ENCODE assay signal across 19 cellular contexts in genomic region chr4:24704152-24704551, GRCh38.
"Had no signal": no experiment of that assay in that cellular context is flagged by ENCODE, and none has a peak within 500 bp of the region (broad histone marks: within the 10 kb centered on the region; RNA-seq: fewer than 3 reads in every experiment).

No MANE protein-coding gene starts in this region.

- DNase-seq: activated CD4-positive, alpha-beta T cell treated with anti-CD3 and anti-CD28 coated beads for 1 hour; activated CD4-positive, alpha-beta T cell treated with anti-CD3 and anti-CD28 coated beads, Interleukin-2, amount 50 U/mL, for 1 hour; activated CD8-positive, alpha-beta T cell treated with anti-CD3 and anti-CD28 coated beads, Interleukin-2, amount 10 ng/mL, durations not matched to agents 7 days and 5 days; activated gamma-delta T cell treated with Interleukin-2 at 50 U/mL for 16 hours; aorta; effector memory CD8-positive, alpha-beta T cell; esophagus squamous epithelium; gastrocnemius medialis; hypothalamus; naive thymus-derived CD8-positive, alpha-beta T cell; pancreas; right lobe of liver; small intestine; stimulated activated CD4-positive, alpha-beta T cell treated with anti-CD3 and anti-CD28 coated beads, Interleukin-2, amount 100 ng/mL, for 24 hours; stomach; T-cell; trophoblast cell had no signal

- ATAC-seq: activated CD8-positive, alpha-beta T cell treated with anti-CD3 and anti-CD28 coated beads, Interleukin-2, amount 10 ng/mL, durations not matched to agents 7 days and 5 days; effector memory CD8-positive, alpha-beta T cell; gastrocnemius medialis; left lobe of liver; naive thymus-derived CD8-positive, alpha-beta T cell; pancreas; right lobe of liver; stimulated activated effector memory CD8-positive, alpha-beta T cell treated with anti-CD3 and anti-CD28 coated beads, Interleukin-12 subunit alpha, Interleukin-12 subunit beta, amount 100 ng/mL, for 72 hours; T-cell had no signal
